Comparison of ENCODE assay signal across 3 cellular contexts in genomic region chr19:29505034-29505824, GRCh38.
TF ChIP-seq lines count a peak whose summit lies in the region.

No MANE protein-coding gene starts in this region.

TF ChIP-seq in HEK293, 187 proteins besides CTCF, POLR2A, EP300 and RAD21:
- TF ChIP-seq ZNF341 (tag by site-specific recombination; IDR thresholded peaks at IDR 0.05; ENCODE audit: low read depth) (peak; percentile 81), EGR2 (tag by site-specific recombination; IDR thresholded peaks at IDR 0.05; ENCODE audit: low read depth) (peak; percentile 65), ELK4 (IDR thresholded peaks at IDR 0.05; ENCODE audit: borderline replicate concordance, low read depth, low read length) (no peak), ZNF121 (tag by site-specific recombination; IDR thresholded peaks at IDR 0.05) (no peak), ZFP69B (tag by site-specific recombination; IDR thresholded peaks at IDR 0.05) (no peak), GLIS1 (tag by site-specific recombination; IDR thresholded peaks at IDR 0.05) (peak; percentile 90), ZNF518A (tag by site-specific recombination; conservative IDR thresholded peaks at IDR 0.05; ENCODE audit: low read depth) (no peak), GLIS2 (tag by site-specific recombination; IDR thresholded peaks at IDR 0.05) (peak; percentile 46; the same call in 1 of the 2 replicates), ZNF175 (tag by site-specific recombination; IDR thresholded peaks at IDR 0.05) (no peak), ZNF335 (tag by site-specific recombination; conservative IDR thresholded peaks at IDR 0.05) (peak; percentile 54), ZFHX2 (tag by site-specific recombination; conservative IDR thresholded peaks at IDR 0.05) (peak; percentile 74), KLF10 (tag by site-specific recombination; IDR thresholded peaks at IDR 0.05) (no peak), ZNF571 (tag by site-specific recombination; IDR thresholded peaks at IDR 0.05) (no peak), ZNF660 (tag by site-specific recombination; IDR thresholded peaks at IDR 0.05) (no peak), ZIC2 (tag by site-specific recombination; IDR thresholded peaks at IDR 0.05) (peak; percentile 88)

TF ChIP-seq in H1, 55 proteins besides CTCF, POLR2A, EP300 and RAD21:
- TF ChIP-seq JUN (IDR thresholded peaks at IDR 0.05; ENCODE audit: low read depth, low read length) = no peak
- TF ChIP-seq CREB1 (IDR thresholded peaks at IDR 0.05) = no peak
- TF ChIP-seq PHF8 (conservative IDR thresholded peaks at IDR 0.05; ENCODE audit: low read depth, low read length) = no peak
- no peak for TF ChIP-seq USF2 (IDR thresholded peaks at IDR 0.05; ENCODE audit: low read length)
- no peak for TF ChIP-seq ATF2 (IDR thresholded peaks at IDR 0.05; ENCODE audit: low read length)
- TF ChIP-seq ZNF274 (IDR thresholded peaks at IDR 0.05; ENCODE audit: borderline replicate concordance, extremely low read depth, low read length) = no peak
- no peak for TF ChIP-seq CHD1 (IDR thresholded peaks at IDR 0.05; ENCODE audit: low read depth, low read length)
- no peak for TF ChIP-seq YY1 (IDR thresholded peaks at IDR 0.05; ENCODE audit: low read depth, low read length)

TF ChIP-seq in GM23338, 12 proteins besides CTCF, POLR2A, EP300 and RAD21:
- no peak for TF ChIP-seq POLR2AphosphoS5 (IDR thresholded peaks at IDR 0.05; ENCODE audit: low read depth)
- TF ChIP-seq ZNF114 (CRISPR knock-in tag; IDR thresholded peaks at IDR 0.05) = no peak
- TF ChIP-seq ETS1 (IDR thresholded peaks at IDR 0.05) = no peak
- no peak for TF ChIP-seq CREB1 (CRISPR knock-in tag; IDR thresholded peaks at IDR 0.05; ENCODE audit: low read depth)
- TF ChIP-seq REST (IDR thresholded peaks at IDR 0.05; ENCODE audit: unreplicated experiment) = no peak
- no peak for TF ChIP-seq EZH2phosphoT487 (IDR thresholded peaks at IDR 0.05; ENCODE audit: unreplicated experiment)
- no peak for TF ChIP-seq JUNB (IDR thresholded peaks at IDR 0.05; ENCODE audit: unreplicated experiment)
- TF ChIP-seq STAT1 (IDR thresholded peaks at IDR 0.05; ENCODE audit: unreplicated experiment) = no peak
- TF ChIP-seq EZH2 (IDR thresholded peaks at IDR 0.05; ENCODE audit: low read depth, unreplicated experiment) = no peak
- no peak for TF ChIP-seq ZNF462 (CRISPR knock-in tag; IDR thresholded peaks at IDR 0.05)
- no peak for TF ChIP-seq ZNF331 (CRISPR knock-in tag; IDR thresholded peaks at IDR 0.05; ENCODE audit: low read depth)
- no peak for TF ChIP-seq NANOG (IDR thresholded peaks at IDR 0.05; ENCODE audit: borderline replicate concordance)
